In the genomic region with DNA sequence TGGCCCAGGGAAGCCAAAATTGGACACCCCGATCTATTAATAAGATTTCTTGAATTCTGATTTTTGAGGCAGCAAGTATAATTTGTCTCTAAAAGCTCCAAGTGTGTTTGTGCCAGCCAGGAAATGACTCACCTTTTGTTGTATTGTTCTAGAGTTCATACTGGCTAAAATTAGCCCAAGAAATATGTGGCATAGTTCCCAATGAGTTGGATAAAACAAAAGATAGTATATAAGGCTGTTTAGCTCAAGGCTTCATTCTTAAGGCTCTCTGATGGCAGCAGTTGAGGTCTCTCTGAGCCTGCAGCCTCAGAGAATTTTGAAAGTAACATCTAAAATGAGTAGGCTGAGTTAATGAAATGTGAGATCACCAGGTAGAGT, we compare ENCODE assay signal across 10 cellular contexts. TPM values are rescaled to one million over a fixed set of nuclear protein-coding genes. Genes with fewer than 3 reads are reported as not detected.
DNase-seq lines count a peak whose midpoint lies in the region; ATAC-seq, FAIRE-seq and TF ChIP-seq lines count a peak whose summit lies in the region.
"Had no signal": no experiment of that assay in that cellular context is flagged by ENCODE, and none has a peak within 500 bp of the region (broad histone marks: within the 10 kb centered on the region; RNA-seq: fewer than 3 reads in every experiment).

No MANE protein-coding gene starts in this region.

- no peak for FAIRE-seq in D721Med (lab: Jason Lieb, UNC)

- CTCF ChIA-PET in activated CD8-positive, alpha-beta memory T cell treated with anti-CD3 and anti-CD28 coated beads, Interleukin-2, amount 10 ng/mL, durations not matched to agents 7 days and 5 days (lab: Charles Lee) = interaction anchor here (0.7 to 1.5 kb wide), 3 partner anchors 9 to 189 kb away, joined by 3 to 4 read pairs (median 3); no protein-coding TSS in a partner anchor

- H3K27ac ChIP-seq in adrenal gland (peak overlapping the region in 4 of 5 donors; percentile 75 to 81 (median 77)), right atrium auricular region (peak overlapping the region; percentile 22 to 58), tibial artery (peak overlapping the region; percentile 34 to 37)

- H3K4me1 Mint-ChIP-seq in activated CD8-positive, alpha-beta memory T cell treated with anti-CD3 and anti-CD28 coated beads, Interleukin-2, amount 10 ng/mL, durations not matched to agents 7 days and 5 days = peaks cover 25% of the 10 kb centered on the region
- H3K4me1 Mint-ChIP-seq in stimulated activated effector memory CD8-positive, alpha-beta T cell treated with anti-CD3 and anti-CD28 coated beads, Interleukin-12 subunit alpha, Interleukin-12 subunit beta, amount 100 ng/mL, for 72 hours = peaks cover 7% of the 10 kb centered on the region

- H3K36me3 Mint-ChIP-seq in activated CD8-positive, alpha-beta memory T cell treated with anti-CD3 and anti-CD28 coated beads, Interleukin-2, amount 10 ng/mL, durations not matched to agents 7 days and 5 days = peaks cover 62% of the 10 kb centered on the region
- peaks cover 100% of the 10 kb centered on the region for H3K36me3 Mint-ChIP-seq in stimulated activated effector memory CD8-positive, alpha-beta T cell treated with anti-CD3 and anti-CD28 coated beads, Interleukin-12 subunit alpha, Interleukin-12 subunit beta, amount 100 ng/mL, for 72 hours

- H3K9me3 ChIP-seq in adrenal gland (replicated peaks in 1 of 3) (no peaks in the 10 kb centered on the region), right atrium auricular region (no peaks in the 10 kb centered on the region), tibial artery (no peaks in the 10 kb centered on the region)

- intact Hi-C loops in adrenal gland (cut with DNase I) = no loop called here
- intact Hi-C loops in tibial artery (cut with DNase I; ENCODE audit: low total_unique reads) = no loop called here

- TF ChIP-seq CTCF in adrenal gland (IDR thresholded peaks at IDR 0.05) (no peak), right atrium auricular region (IDR thresholded peaks at IDR 0.05) (no peak), tibial artery (IDR thresholded peaks at IDR 0.05) (no peak), D721Med (IDR thresholded peaks at IDR 0.05; ENCODE audit: insufficient read depth, missing control alignments) (no peak)

- H3K4me3 ChIP-seq in adrenal gland = peak overlapping the region in 1 of 4 donors; percentile 1
- H3K4me3 ChIP-seq in right atrium auricular region = no peak overlapping the region
- H3K4me3 ChIP-seq in tibial artery = no peak overlapping the region

- no peaks in the 10 kb centered on the region for H3K9me3 Mint-ChIP-seq in activated CD8-positive, alpha-beta memory T cell treated with anti-CD3 and anti-CD28 coated beads, Interleukin-2, amount 10 ng/mL, durations not matched to agents 7 days and 5 days (ENCODE audit: low read depth)
- no peaks in the 10 kb centered on the region for H3K9me3 Mint-ChIP-seq in stimulated activated effector memory CD8-positive, alpha-beta T cell treated with anti-CD3 and anti-CD28 coated beads, Interleukin-12 subunit alpha, Interleukin-12 subunit beta, amount 100 ng/mL, for 72 hours

- H3K4me1 ChIP-seq in adrenal gland (replicated peaks in 1 of 2) (peaks cover 17 to 39% of the 10 kb centered on the region in 2 donors), right atrium auricular region (peaks cover 0 to 42% of the 10 kb centered on the region in 2 donors), tibial artery (peaks cover 0 to 32% (median 8%) of the 10 kb centered on the region in 4 donors)

- TF ChIP-seq POLR2A in adrenal gland (IDR thresholded peaks at IDR 0.05) = peak in 1 of 2 donors; percentile 70

- H3K27me3 ChIP-seq in adrenal gland = no peaks in the 10 kb centered on the region
- no peaks in the 10 kb centered on the region for H3K27me3 ChIP-seq in right atrium auricular region
- H3K27me3 ChIP-seq in tibial artery = no peaks in the 10 kb centered on the region

- 22 to 39% (median 32%) methylated on average over 1 of the region's 1 CpG for WGBS in adrenal gland, 4 donors

- no peak for ATAC-seq in activated CD8-positive, alpha-beta memory T cell treated with anti-CD3 and anti-CD28 coated beads, Interleukin-2, amount 10 ng/mL, durations not matched to agents 7 days and 5 days
- no peak for ATAC-seq in stimulated activated effector memory CD8-positive, alpha-beta T cell treated with anti-CD3 and anti-CD28 coated beads, Interleukin-12 subunit alpha, Interleukin-12 subunit beta, amount 100 ng/mL, for 72 hours

- H3K27ac Mint-ChIP-seq in activated CD8-positive, alpha-beta memory T cell treated with anti-CD3 and anti-CD28 coated beads, Interleukin-2, amount 10 ng/mL, durations not matched to agents 7 days and 5 days = peak overlapping the region; percentile 27
- H3K27ac Mint-ChIP-seq in stimulated activated effector memory CD8-positive, alpha-beta T cell treated with anti-CD3 and anti-CD28 coated beads, Interleukin-12 subunit alpha, Interleukin-12 subunit beta, amount 100 ng/mL, for 72 hours = no peak overlapping the region

- DNase-seq in activated CD8-positive, alpha-beta memory T cell treated with anti-CD3 and anti-CD28 coated beads, Interleukin-2, amount 10 ng/mL, durations not matched to agents 7 days and 5 days = no peak
- DNase-seq in activated CD8-positive, alpha-beta memory T cell treated with anti-CD3 and anti-CD28 coated beads for 24 hours = no peak
- DNase-seq in adrenal gland = peak; percentile 38 to 80 (median 64)
- no peak for DNase-seq in right atrium auricular region (ENCODE audit: low spot score)
- no peak for DNase-seq in tibial artery
- no peak for DNase-seq in NCI-H524 treated with DMSO at 0.1 percent for 48 hours (lab: John Stamatoyannopoulos, UW)
- DNase-seq in stimulated activated effector memory CD8-positive, alpha-beta T cell treated with anti-CD3 and anti-CD28 coated beads, Interleukin-12 subunit alpha, Interleukin-12 subunit beta, amount 100 ng/mL, for 72 hours (ENCODE audit: low spot score in 2 of 2) = no peak
- no peak for DNase-seq in D721Med (ENCODE audit: insufficient read length, low spot score)
- DNase-seq: effector CD8-positive, alpha-beta T cell; stimulated activated CD4-positive, alpha-beta T cell treated with anti-CD3 and anti-CD28 coated beads, Interleukin-4, amount 100 ng/mL, for 1 hour had no signal

- no peak overlapping the region for H3K4me3 Mint-ChIP-seq in activated CD8-positive, alpha-beta memory T cell treated with anti-CD3 and anti-CD28 coated beads, Interleukin-2, amount 10 ng/mL, durations not matched to agents 7 days and 5 days
- no peak overlapping the region for H3K4me3 Mint-ChIP-seq in stimulated activated effector memory CD8-positive, alpha-beta T cell treated with anti-CD3 and anti-CD28 coated beads, Interleukin-12 subunit alpha, Interleukin-12 subunit beta, amount 100 ng/mL, for 72 hours

- H3K36me3 ChIP-seq in adrenal gland (replicated peaks in 1 of 2) (peaks cover 0 to 81% of the 10 kb centered on the region in 2 donors), right atrium auricular region (peaks cover 74% of the 10 kb centered on the region), tibial artery (peaks cover 51 to 85% (median 77%) of the 10 kb centered on the region in 3 donors)

- no peaks in the 10 kb centered on the region for H3K27me3 Mint-ChIP-seq in activated CD8-positive, alpha-beta memory T cell treated with anti-CD3 and anti-CD28 coated beads, Interleukin-2, amount 10 ng/mL, durations not matched to agents 7 days and 5 days

RNA-seq across cellular contexts. Expression of a gene that starts 21.6 kb away (rescaled TPM):
- 10 to 100 TPM; 44.1 to 49.4 TPM for total RNA-seq in activated CD8-positive, alpha-beta memory T cell treated with anti-CD3 and anti-CD28 coated beads, Interleukin-2, amount 10 ng/mL, durations not matched to agents 7 days and 5 days
- total RNA-seq in adrenal gland (10 to 100 TPM; 29.6 to 53.1 (median 36.1) TPM), right atrium auricular region (10 to 100 TPM; 18.4 to 21.1 TPM)
- polyA plus RNA-seq in adrenal gland = 10 to 100 TPM; 22.8 to 56.5 (median 48.9) TPM

RNA-seq across cellular contexts. Expression of a gene that starts 21.7 kb away (rescaled TPM):
- 1 to 10 TPM; 1.7 to 2.9 TPM for total RNA-seq in activated CD8-positive, alpha-beta memory T cell treated with anti-CD3 and anti-CD28 coated beads, Interleukin-2, amount 10 ng/mL, durations not matched to agents 7 days and 5 days
- total RNA-seq in adrenal gland (1 to 10 TPM; 5.4 to 9.4 (median 7.6) TPM), right atrium auricular region (1 to 10 TPM; 1.6 to 2.3 TPM)
- 10 to 100 TPM in 1 of 3 donors, 1 to 10 TPM in 2; 7.4 to 10.5 (median 8.5) TPM for polyA plus RNA-seq in adrenal gland

Comparison
In these comparisons a context has a peak if more than half of its experiments do, and no peak if none do; other contexts are left out.
1. DNase-seq: peak in adrenal gland (7 of 7); none in activated CD8-positive, alpha-beta memory T cell treated with anti-CD3 and anti-CD28 coated beads, Interleukin-2, amount 10 ng/mL, durations not matched to agents 7 days and 5 days (single experiment), activated CD8-positive, alpha-beta memory T cell treated with anti-CD3 and anti-CD28 coated beads for 24 hours (single experiment), right atrium auricular region (single experiment), tibial artery (0 of 2), NCI-H524 treated with DMSO at 0.1 percent for 48 hours (single experiment), stimulated activated effector memory CD8-positive, alpha-beta T cell treated with anti-CD3 and anti-CD28 coated beads, Interleukin-12 subunit alpha, Interleukin-12 subunit beta, amount 100 ng/mL, for 72 hours (0 of 2) and D721Med (single experiment).
2. Peak in every context shown above with its lines, with median percentiles within 50 percentile points of each other: H3K27ac ChIP-seq.